In genomic region chr2:202628646-202629213, GRCh38 we compare ENCODE assay signal across 33 cellular contexts.
"Had no signal": no experiment of that assay in that cellular context is flagged by ENCODE, and none has a peak within 500 bp of the region (broad histone marks: within the 10 kb centered on the region; RNA-seq: fewer than 3 reads in every experiment).

No MANE protein-coding gene starts in this region.

- H3K4me3 Mint-ChIP-seq: activated CD4-positive, alpha-beta memory T cell treated with anti-CD3 and anti-CD28 coated beads, Interleukin-2, amount 10 ng/mL, durations not matched to agents 7 days and 5 days; activated CD4-positive, alpha-beta T cell treated with anti-CD3 and anti-CD28 coated beads for 36 hours; activated CD4-positive, alpha-beta T cell treated with anti-CD3 and anti-CD28 coated beads, Interleukin-2, amount 10 ng/mL, durations not matched to agents 7 days and 5 days; activated CD8-positive, alpha-beta memory T cell treated with anti-CD3 and anti-CD28 coated beads, Interleukin-2, amount 10 ng/mL, durations not matched to agents 7 days and 5 days; activated CD8-positive, alpha-beta T cell treated with anti-CD3 and anti-CD28 coated beads, Interleukin-2, amount 10 ng/mL, durations not matched to agents 7 days and 5 days; activated naive CD4-positive, alpha-beta T cell treated with anti-CD3 and anti-CD28 coated beads for 36 hours; activated naive CD8-positive, alpha-beta T cell treated with anti-CD3 and anti-CD28 coated beads for 36 hours; activated T-cell treated with anti-CD3 and anti-CD28 coated beads, Interleukin-2, amount 50 U/mL, for 4 hours; activated T-cell treated with anti-CD3 and anti-CD28 coated beads, Interleukin-2, amount 50 U/mL, for 72 hours; activated T-helper 1 cell treated with anti-CD3 and anti-CD28 coated beads, Interleukin-12 subunit alpha, Interleukin-12 subunit beta, Interleukin-2, Interleukin-4 antibody, amounts not matched to agents 30 ng/mL and 10 ng/mL and 1 ng/mL, durations not matched to agents 14 hours and 24 hours and 36 hours; activated T-helper 17 cell treated with anti-CD3 and anti-CD28 coated beads, Interleukin-2, amount 50 U/mL, for 72 hours; T-cell; T-helper 17 cell; WTC11 had no signal

- H3K9me3 Mint-ChIP-seq: activated CD4-positive, alpha-beta memory T cell treated with anti-CD3 and anti-CD28 coated beads, Interleukin-2, amount 10 ng/mL, durations not matched to agents 7 days and 5 days; activated naive CD4-positive, alpha-beta T cell treated with anti-CD3 and anti-CD28 coated beads for 36 hours; activated naive CD8-positive, alpha-beta T cell treated with anti-CD3 and anti-CD28 coated beads for 36 hours; activated T-cell treated with anti-CD3 and anti-CD28 coated beads, Interleukin-2, amount 50 U/mL, for 4 hours; activated T-cell treated with anti-CD3 and anti-CD28 coated beads, Interleukin-2, amount 50 U/mL, for 72 hours; activated T-helper 1 cell treated with anti-CD3 and anti-CD28 coated beads, Interleukin-12 subunit alpha, Interleukin-12 subunit beta, Interleukin-2, Interleukin-4 antibody, amounts not matched to agents 30 ng/mL and 10 ng/mL and 1 ng/mL, durations not matched to agents 14 hours and 24 hours and 36 hours; activated T-helper 17 cell treated with anti-CD3 and anti-CD28 coated beads, Interleukin-2, amount 50 U/mL, for 72 hours; T-cell; WTC11 had no signal

- H3K27ac ChIP-seq: adrenal gland, body of pancreas, brain microvascular endothelial cell, breast epithelium, WERI-Rb-1 had no signal

- H3K4me1 Mint-ChIP-seq: activated CD8-positive, alpha-beta memory T cell treated with anti-CD3 and anti-CD28 coated beads, Interleukin-2, amount 10 ng/mL, durations not matched to agents 7 days and 5 days had no signal

- H3K27me3 Mint-ChIP-seq: activated CD4-positive, alpha-beta memory T cell treated with anti-CD3 and anti-CD28 coated beads, Interleukin-2, amount 10 ng/mL, durations not matched to agents 7 days and 5 days; activated CD4-positive, alpha-beta T cell treated with anti-CD3 and anti-CD28 coated beads for 36 hours; activated CD4-positive, alpha-beta T cell treated with anti-CD3 and anti-CD28 coated beads, Interleukin-2, amount 10 ng/mL, durations not matched to agents 7 days and 5 days; activated CD8-positive, alpha-beta memory T cell treated with anti-CD3 and anti-CD28 coated beads, Interleukin-2, amount 10 ng/mL, durations not matched to agents 7 days and 5 days; activated naive CD8-positive, alpha-beta T cell treated with anti-CD3 and anti-CD28 coated beads for 36 hours; activated T-helper 17 cell treated with anti-CD3 and anti-CD28 coated beads, Interleukin-2, amount 50 U/mL, for 72 hours; T-cell; T-helper 17 cell had no signal

- H3K4me1 ChIP-seq: breast epithelium had no signal

- ATAC-seq: activated CD4-positive, alpha-beta T cell treated with anti-CD3 and anti-CD28 coated beads for 36 hours; activated CD8-positive, alpha-beta memory T cell treated with anti-CD3 and anti-CD28 coated beads, Interleukin-2, amount 10 ng/mL, durations not matched to agents 7 days and 5 days; activated CD8-positive, alpha-beta T cell treated with anti-CD3 and anti-CD28 coated beads, Interleukin-2, amount 10 ng/mL, durations not matched to agents 7 days and 5 days; activated T-cell treated with anti-CD3 and anti-CD28 coated beads, Interleukin-2, amount 50 U/mL, for 4 hours; body of pancreas; T-helper 17 cell; WTC11 had no signal

- H3K27me3 ChIP-seq: adrenal gland, body of pancreas, brain microvascular endothelial cell, breast epithelium had no signal

- H3K27ac Mint-ChIP-seq: activated CD4-positive, alpha-beta memory T cell treated with anti-CD3 and anti-CD28 coated beads, Interleukin-2, amount 10 ng/mL, durations not matched to agents 7 days and 5 days; activated CD4-positive, alpha-beta T cell treated with anti-CD3 and anti-CD28 coated beads for 36 hours; activated CD4-positive, alpha-beta T cell treated with anti-CD3 and anti-CD28 coated beads, Interleukin-2, amount 10 ng/mL, durations not matched to agents 7 days and 5 days; activated CD8-positive, alpha-beta memory T cell treated with anti-CD3 and anti-CD28 coated beads, Interleukin-2, amount 10 ng/mL, durations not matched to agents 7 days and 5 days; activated CD8-positive, alpha-beta T cell treated with anti-CD3 and anti-CD28 coated beads, Interleukin-2, amount 10 ng/mL, durations not matched to agents 7 days and 5 days; activated naive CD4-positive, alpha-beta T cell treated with anti-CD3 and anti-CD28 coated beads for 36 hours; activated naive CD4-positive, alpha-beta T cell treated with anti-CD3 and anti-CD28 coated beads, Interleukin-2, amount 50 U/mL, for 72 hours; activated naive CD8-positive, alpha-beta T cell treated with anti-CD3 and anti-CD28 coated beads for 36 hours; activated T-cell treated with anti-CD3 and anti-CD28 coated beads, Interleukin-2, amount 50 U/mL, for 72 hours; activated T-helper 1 cell treated with anti-CD3 and anti-CD28 coated beads, Interleukin-12 subunit alpha, Interleukin-12 subunit beta, Interleukin-2, Interleukin-4 antibody, amounts not matched to agents 30 ng/mL and 10 ng/mL and 1 ng/mL, durations not matched to agents 14 hours and 24 hours and 36 hours; activated T-helper 17 cell treated with anti-CD3 and anti-CD28 coated beads, Interleukin-2, amount 50 U/mL, for 72 hours; T-cell; T-helper 17 cell; WTC11 had no signal

- H3K4me3 ChIP-seq: adrenal gland, body of pancreas, breast epithelium had no signal

- H3K9me3 ChIP-seq: adrenal gland, body of pancreas, breast epithelium had no signal

- H3K36me3 Mint-ChIP-seq: activated CD8-positive, alpha-beta memory T cell treated with anti-CD3 and anti-CD28 coated beads, Interleukin-2, amount 10 ng/mL, durations not matched to agents 7 days and 5 days; T-cell; WTC11 had no signal

- DNase-seq: activated CD4-positive, alpha-beta memory T cell treated with anti-CD3 and anti-CD28 coated beads, Interleukin-2, amount 10 ng/mL, durations not matched to agents 7 days and 5 days; activated CD4-positive, alpha-beta T cell treated with anti-CD3 and anti-CD28 coated beads for 1 hour; activated CD4-positive, alpha-beta T cell treated with anti-CD3 and anti-CD28 coated beads for 36 hours; activated CD4-positive, alpha-beta T cell treated with anti-CD3 and anti-CD28 coated beads for 48 hours; activated CD4-positive, alpha-beta T cell treated with anti-CD3 and anti-CD28 coated beads, Interleukin-2, amount 10 ng/mL, durations not matched to agents 7 days and 5 days; activated CD4-positive, alpha-beta T cell treated with anti-CD3 and anti-CD28 coated beads, Interleukin-2, amount 50 U/mL, for 48 hours; activated CD4-positive, CD25-positive, alpha-beta regulatory T cell; activated CD8-positive, alpha-beta memory T cell treated with anti-CD3 and anti-CD28 coated beads for 24 hours; activated CD8-positive, alpha-beta memory T cell treated with anti-CD3 and anti-CD28 coated beads, Interleukin-2, amount 10 ng/mL, durations not matched to agents 7 days and 5 days; activated CD8-positive, alpha-beta memory T cell treated with anti-CD3 and anti-CD28 coated beads, Interleukin-2, amount 50 U/mL, for 48 hours; activated CD8-positive, alpha-beta T cell treated with anti-CD3 and anti-CD28 coated beads, Interleukin-2, amount 10 ng/mL, durations not matched to agents 7 days and 5 days; activated effector memory CD4-positive, alpha-beta T cell treated with anti-CD3 and anti-CD28 coated beads, Interleukin-2, amount 50 U/mL, for 16 hours; activated gamma-delta T cell treated with Interleukin-2 at 50 U/mL for 16 hours; activated naive CD4-positive, alpha-beta T cell; activated naive CD4-positive, alpha-beta T cell treated with anti-CD3 and anti-CD28 coated beads for 36 hours; activated naive CD4-positive, alpha-beta T cell treated with anti-CD3 and anti-CD28 coated beads, Interleukin-2, amount 50 U/mL, for 16 hours; activated naive CD8-positive, alpha-beta T cell treated with anti-CD3 and anti-CD28 coated beads for 36 hours; activated T-cell treated with anti-CD3 and anti-CD28 coated beads, Interleukin-2, amount 50 U/mL, for 4 hours; activated T-cell treated with anti-CD3 and anti-CD28 coated beads, Interleukin-2, amount 50 U/mL, for 72 hours; adrenal gland; amniotic stem cell; aorta; body of pancreas; brain microvascular endothelial cell; central memory CD4-positive, alpha-beta T cell; T-cell; T-helper 17 cell; WERI-Rb-1 had no signal

- H3K36me3 ChIP-seq: adrenal gland, brain microvascular endothelial cell, breast epithelium, WERI-Rb-1 had no signal
